In the genomic region with DNA sequence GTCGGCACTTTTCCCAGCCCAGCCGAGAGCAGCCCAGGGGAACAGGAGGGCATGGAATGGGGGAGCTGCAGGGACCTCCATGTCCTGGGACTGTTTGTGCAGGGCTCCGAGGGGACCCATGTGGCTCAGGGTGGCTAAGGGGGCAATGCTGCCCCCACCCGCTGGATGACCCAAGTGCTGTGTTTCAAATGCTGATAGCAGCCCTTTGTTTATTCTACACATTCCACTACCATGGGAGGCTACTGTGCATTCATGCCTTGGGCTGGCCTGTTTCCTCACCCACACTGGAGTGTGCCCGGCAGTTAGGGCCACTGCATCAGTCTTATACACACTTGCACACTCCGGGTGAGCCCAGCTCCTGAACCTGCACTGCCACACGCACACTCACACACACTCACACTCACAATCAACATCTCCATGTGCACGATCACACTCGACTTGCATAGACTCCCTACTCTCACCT, we compare ENCODE assay signal across 15 cellular contexts.
DNase-seq lines count a peak whose midpoint lies in the region; ATAC-seq and TF ChIP-seq lines count a peak whose summit lies in the region.
"Had no signal": no experiment of that assay in that cellular context is flagged by ENCODE, and none has a peak within 500 bp of the region (broad histone marks: within the 10 kb centered on the region; RNA-seq: fewer than 3 reads in every experiment).

No MANE protein-coding gene starts in this region.

- H2AK5ac ChIP-seq in neuronal stem cell (ENCODE audit: low read depth, low read length) = peak overlapping the region; percentile 38

- no peak for ATAC-seq in PC-3
- ATAC-seq in GM19463 (IDR thresholded peaks at IDR 0.05; ENCODE audit: unreplicated experiment) = no peak
- ATAC-seq: left colon had no signal

- no peak overlapping the region for H3K4ac ChIP-seq in neuronal stem cell (ENCODE audit: low read length)

- 0 out of 2 replicates have a peak, but pooled peaks have one; percentile 1 for TF ChIP-seq CTCF in BE2C (IDR thresholded peaks at IDR 0.05; ENCODE audit: low read depth, low read length)
- no peak for TF ChIP-seq CTCF in PC-3 (conservative IDR thresholded peaks at IDR 0.05; ENCODE audit: low read depth, low read length)

- no peak overlapping the region for H4K8ac ChIP-seq in neuronal stem cell (ENCODE audit: low read depth, low read length)

- H3K4me3 ChIP-seq in BE2C (ENCODE audit: low read depth, low read length) (no peak overlapping the region), PC-3 (ENCODE audit: low read length) (no peak overlapping the region), neuronal stem cell (ENCODE audit: low read length in 2 of 2) (no peak overlapping the region)
- H3K4me3 ChIP-seq: SK-N-MC had no signal

- POLR2A ChIA-PET in PC-3 (lab: Charles Lee; ENCODE audit: unreplicated experiment) = no interaction called here

- H2BK120ac ChIP-seq in neuronal stem cell (ENCODE audit: low read depth, low read length) = no peak overlapping the region

- H3K36me3 ChIP-seq in BE2C (no peaks in the 10 kb centered on the region), PC-3 (ENCODE audit: low read depth, low read length) (no peaks in the 10 kb centered on the region), neuronal stem cell (replicated peaks in 1 of 2; ENCODE audit: control insufficient read depth in 2 of 2, insufficient read depth in 2 of 2, low read length in 2 of 2) (no peaks in the 10 kb centered on the region)

- no peaks in the 10 kb centered on the region for H3F3A ChIP-seq in PC-3 (ENCODE audit: low read length, unreplicated experiment)

- peaks cover 10% of the 10 kb centered on the region; the same call in 1 of the 2 replicates for H3K27me3 ChIP-seq in BE2C
- no peaks in the 10 kb centered on the region for H3K27me3 ChIP-seq in PC-3 (ENCODE audit: low read length)
- H3K27me3 ChIP-seq in neuronal stem cell (ENCODE audit: control insufficient read depth in 3 of 3, insufficient read depth in 3 of 3, low read depth in 1 of 3, low read length in 3 of 3) = peaks cover 0 to 17% (median under 1%) of the 10 kb centered on the region in 3 experiments

- no peaks in the 10 kb centered on the region for H3K79me2 ChIP-seq in PC-3 (ENCODE audit: low read length)

- H2BK5ac ChIP-seq in neuronal stem cell (ENCODE audit: low read length) = no peak overlapping the region

- H3K4me2 ChIP-seq in PC-3 (ENCODE audit: low read length) (no peak overlapping the region), neuronal stem cell (ENCODE audit: insufficient read depth, low read length, poor library complexity, severe bottlenecking) (no peak overlapping the region)

- H3K14ac ChIP-seq in neuronal stem cell (ENCODE audit: low read length) = no peak overlapping the region

- no peaks in the 10 kb centered on the region for H3K9me2 ChIP-seq in PC-3 (replicated peaks; ENCODE audit: low read length)

- H3K23ac ChIP-seq in neuronal stem cell (ENCODE audit: low read depth, low read length, poor library complexity) = peak overlapping the region; percentile 19

- H3K79me1 ChIP-seq in neuronal stem cell (ENCODE audit: low read depth, low read length) = no peaks in the 10 kb centered on the region

- H3K9me3 ChIP-seq in BE2C (no peaks in the 10 kb centered on the region; the same call in 1 of the 2 replicates), PC-3 (ENCODE audit: low read length) (no peaks in the 10 kb centered on the region), neuronal stem cell (replicated peaks in 1 of 2; ENCODE audit: control insufficient read depth in 2 of 2, insufficient read depth in 1 of 2, low read depth in 1 of 2, low read length in 2 of 2) (peaks cover 0 to 3% of the 10 kb centered on the region in 2 donors)

- H3K9ac ChIP-seq in PC-3 (ENCODE audit: low read length) (no peak overlapping the region), neuronal stem cell (ENCODE audit: low read depth, low read length, poor library complexity) (peak overlapping the region; percentile 77)

- peak overlapping the region; percentile 83 for H4K91ac ChIP-seq in neuronal stem cell (ENCODE audit: low read depth, low read length, poor library complexity)

- peak overlapping the region; percentile 72 for H2BK15ac ChIP-seq in neuronal stem cell (ENCODE audit: low read length)

- H2BK12ac ChIP-seq in neuronal stem cell (ENCODE audit: low read length) = peak overlapping the region; percentile 61

- H3K4me1 ChIP-seq in BE2C (no peaks in the 10 kb centered on the region), PC-3 (ENCODE audit: insufficient read depth, low read length) (peaks cover 37% of the 10 kb centered on the region), neuronal stem cell (ENCODE audit: control insufficient read depth in 2 of 2, insufficient read depth in 1 of 2, low read depth in 1 of 2, low read length in 2 of 2) (peaks cover 33 to 41% of the 10 kb centered on the region in 2 donors)

- BruUV-seq in PC-3 (replicated peaks; lab: Mats Ljungman, UMichigan) = no TSS peak

- intact Hi-C loops in PC-3 (cut with micrococcal nuclease) = no loop called here

- H3K27ac ChIP-seq in PC-3 (ENCODE audit: low read length) = no peak overlapping the region
- H3K27ac ChIP-seq in neuronal stem cell (replicated peaks; ENCODE audit: low read length) = no peak overlapping the region
- H3K27ac ChIP-seq: SK-N-MC had no signal

- WGBS in neuronal stem cell (ENCODE audit: extremely low coverage in 2 of 2, insufficient read length in 2 of 2, insufficient replicate concordance in 1 of 2), 2 donors = 100% methylated on average over 2 of the region's 9 CpGs; no CpG with 5 or more reads in 1 of the 2 donors

- H4K20me1 ChIP-seq in PC-3 (ENCODE audit: low read length) = no peaks in the 10 kb centered on the region

- DNase-seq in BE2C = no peak
- peak; percentile 20 for DNase-seq in PC-3
- DNase-seq in glomerular visceral epithelial cell (ENCODE audit: extremely low spot score) = peak; percentile 12
- no peak for DNase-seq in neuronal stem cell (ENCODE audit: low spot score)
- DNase-seq in NCI-H2107 treated with DMSO at 0.1 percent for 48 hours (lab: John Stamatoyannopoulos, UW; ENCODE audit: unreplicated experiment) = no peak
- no peak for DNase-seq in OCI-M2 (lab: John Stamatoyannopoulos, UW; ENCODE audit: unreplicated experiment)
- DNase-seq in activated CD4-positive, alpha-beta T cell treated with anti-CD3 and anti-CD28 coated beads for 1 hour = no peak
- DNase-seq: ACHN; Calu3; effector CD8-positive, alpha-beta T cell; left colon; NCI-H1048; stimulated activated naive CD4-positive, alpha-beta T cell had no signal

- peak overlapping the region; percentile 83 for H3K18ac ChIP-seq in neuronal stem cell (ENCODE audit: low read length)

- CTCF ChIA-PET in PC-3 (lab: Charles Lee) = no interaction called here

- H2AFZ ChIP-seq in PC-3 (ENCODE audit: low read length) (no peak overlapping the region), neuronal stem cell (ENCODE audit: low read length) (peak overlapping the region; percentile 50)

Comparison
In these comparisons a context has a peak if more than half of its experiments do, and no peak if none do; other contexts are left out.
1. DNase-seq: peak in PC-3 (single experiment) and glomerular visceral epithelial cell (single experiment); none in BE2C (single experiment), neuronal stem cell (single experiment), NCI-H2107 treated with DMSO at 0.1 percent for 48 hours (single experiment), OCI-M2 (single experiment) and activated CD4-positive, alpha-beta T cell treated with anti-CD3 and anti-CD28 coated beads for 1 hour (single experiment).